In the genomic region with DNA sequence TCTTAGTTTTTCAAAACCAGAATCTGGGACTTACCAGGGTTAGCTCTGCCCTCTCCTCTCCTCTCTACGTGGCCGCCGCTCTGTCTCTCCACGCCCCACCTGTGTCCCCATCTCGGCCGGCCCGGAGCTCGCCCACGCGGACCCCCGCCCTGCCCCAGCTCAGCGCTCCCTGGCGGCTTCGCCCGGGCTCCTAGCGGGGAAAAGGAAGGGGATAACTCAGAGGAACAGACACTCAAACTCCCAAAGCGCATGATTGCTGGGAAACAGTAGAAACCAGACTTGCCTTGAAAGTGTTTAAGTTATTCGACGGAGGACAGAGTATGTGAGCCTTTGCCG, we compare ENCODE assay signal across 12 cellular contexts. TPM values are rescaled to one million over a fixed set of nuclear protein-coding genes. Genes with fewer than 3 reads are reported as not detected.
A peak's percentile ranks its signal among the peaks of the same experiment; 100 is the strongest.
DNase-seq lines count a peak whose midpoint lies in the region; ATAC-seq and TF ChIP-seq lines count a peak whose summit lies in the region.
"Had no signal": no experiment of that assay in that cellular context is flagged by ENCODE, and none has a peak within 500 bp of the region (broad histone marks: within the 10 kb centered on the region; RNA-seq: fewer than 3 reads in every experiment).

No MANE protein-coding gene starts in this region.

- peaks cover 59% of the 10 kb centered on the region for H3K4me1 Mint-ChIP-seq in activated naive CD4-positive, alpha-beta T cell treated with anti-CD3 and anti-CD28 coated beads, Interleukin-2, amount 10 ng/mL, durations not matched to agents 7 days and 5 days
- H3K4me1 Mint-ChIP-seq in activated naive CD8-positive, alpha-beta T cell (ENCODE audit: low read depth), result peaks cover 42% of the 10 kb centered on the region
- H3K4me1 Mint-ChIP-seq in memory B cell, result peaks cover 40% of the 10 kb centered on the region
- H3K4me1 Mint-ChIP-seq in Caco-2 (ENCODE audit: low read depth, unreplicated experiment), result peaks cover 19% of the 10 kb centered on the region

- H3K27me3 ChIP-seq in testis, result no peaks in the 10 kb centered on the region
- no peaks in the 10 kb centered on the region for H3K27me3 ChIP-seq in Caco-2 (replicated peaks; ENCODE audit: control insufficient read depth, insufficient read depth, low read length)

- CTCF ChIA-PET in activated naive CD4-positive, alpha-beta T cell treated with anti-CD3 and anti-CD28 coated beads, Interleukin-2, amount 10 ng/mL, durations not matched to agents 7 days and 5 days (lab: Charles Lee), result no interaction called here
- CTCF ChIA-PET in Caco-2 (lab: Charles Lee), result interaction anchor here (0.7 kb wide), 1 partner anchor 16 kb away, joined by 3 read pairs; no protein-coding TSS in a partner anchor

- ATAC-seq in memory B cell (ENCODE audit: low read depth), result no peak

- H3K9me3 ChIP-seq in testis (no peaks in the 10 kb centered on the region), Caco-2 (no peaks in the 10 kb centered on the region)
- H3K9me3 ChIP-seq: mucosa of descending colon had no signal

- no peak for DNase-seq in activated naive CD4-positive, alpha-beta T cell treated with anti-CD3 and anti-CD28 coated beads, Interleukin-2, amount 10 ng/mL, durations not matched to agents 7 days and 5 days
- DNase-seq in activated naive CD4-positive, alpha-beta T cell treated with Interleukin-2 at 50 U/mL for 16 hours, result no peak
- no peak for DNase-seq in memory B cell (ENCODE audit: low spot score in 2 of 2)
- no peak for DNase-seq in testis
- DNase-seq in stimulated activated CD4-positive, alpha-beta T cell treated with anti-CD3 and anti-CD28 coated beads, Interleukin-2, amount 100 ng/mL, for 48 hours, result no peak
- DNase-seq in caudate nucleus (lab: John Stamatoyannopoulos, UW), result no peak
- DNase-seq in Caco-2, result no peak
- DNase-seq: hippocampal formation; stimulated activated CD4-positive, alpha-beta T cell treated with anti-CD3 and anti-CD28 coated beads, Interleukin-12 subunit alpha, Interleukin-12 subunit beta, amount 100 ng/mL, for 4 hours had no signal

- WGBS in testis, 2 donors, result 6 to 10% methylated on average over 4 to 20 of the region's 20 CpGs

- H3K36me3 ChIP-seq in testis (ENCODE audit: low read depth, missing control alignments) (no peaks in the 10 kb centered on the region), Caco-2 (ENCODE audit: control insufficient read depth, insufficient read depth, low read length) (no peaks in the 10 kb centered on the region)

- peaks cover 97% of the 10 kb centered on the region for H3K27me3 Mint-ChIP-seq in activated naive CD4-positive, alpha-beta T cell treated with anti-CD3 and anti-CD28 coated beads, Interleukin-2, amount 10 ng/mL, durations not matched to agents 7 days and 5 days
- H3K27me3 Mint-ChIP-seq in activated naive CD8-positive, alpha-beta T cell, result peaks cover 41% of the 10 kb centered on the region
- H3K27me3 Mint-ChIP-seq in memory B cell, result peaks cover 37% of the 10 kb centered on the region
- no peaks in the 10 kb centered on the region for H3K27me3 Mint-ChIP-seq in Caco-2 (ENCODE audit: insufficient read depth, unreplicated experiment)

- POLR2A ChIA-PET in Caco-2 (lab: Charles Lee), result no interaction called here

- peak overlapping the region; percentile 54 for H3K4me3 Mint-ChIP-seq in activated naive CD4-positive, alpha-beta T cell treated with anti-CD3 and anti-CD28 coated beads, Interleukin-2, amount 10 ng/mL, durations not matched to agents 7 days and 5 days
- peak overlapping the region; percentile 73 for H3K4me3 Mint-ChIP-seq in activated naive CD8-positive, alpha-beta T cell
- H3K4me3 Mint-ChIP-seq in memory B cell (peak overlapping the region; percentile 68), Caco-2 (ENCODE audit: unreplicated experiment) (no peak overlapping the region)

- H3K9me3 Mint-ChIP-seq in activated naive CD4-positive, alpha-beta T cell treated with anti-CD3 and anti-CD28 coated beads, Interleukin-2, amount 10 ng/mL, durations not matched to agents 7 days and 5 days, result no peaks in the 10 kb centered on the region
- H3K9me3 Mint-ChIP-seq in activated naive CD8-positive, alpha-beta T cell (ENCODE audit: low read depth), result no peaks in the 10 kb centered on the region
- H3K9me3 Mint-ChIP-seq in memory B cell (peaks cover 3% of the 10 kb centered on the region), Caco-2 (ENCODE audit: unreplicated experiment) (no peaks in the 10 kb centered on the region)

- intact Hi-C loops in testis (cut with DNase I; ENCODE audit: low total_unique reads), result no loop called here
- intact Hi-C loops in Caco-2 (cut with micrococcal nuclease; ENCODE audit: unreplicated experiment), result no loop called here

- H3K27ac Mint-ChIP-seq in activated naive CD4-positive, alpha-beta T cell treated with anti-CD3 and anti-CD28 coated beads, Interleukin-2, amount 10 ng/mL, durations not matched to agents 7 days and 5 days, result peak overlapping the region; percentile 73
- no peak overlapping the region for H3K27ac Mint-ChIP-seq in activated naive CD8-positive, alpha-beta T cell
- H3K27ac Mint-ChIP-seq in memory B cell (peak overlapping the region; percentile 79), Caco-2 (ENCODE audit: unreplicated experiment) (no peak overlapping the region)

- TF ChIP-seq CTCF in testis (IDR thresholded peaks at IDR 0.05) (no peak), Caco-2 (IDR thresholded peaks at IDR 0.05; ENCODE audit: insufficient read depth in 1 of 2, low read depth in 1 of 2, low read length in 1 of 2, severe bottlenecking in 1 of 2, unreplicated experiment in 1 of 2) (no peak)

- peaks cover 3% of the 10 kb centered on the region for H3K36me3 Mint-ChIP-seq in activated naive CD4-positive, alpha-beta T cell treated with anti-CD3 and anti-CD28 coated beads, Interleukin-2, amount 10 ng/mL, durations not matched to agents 7 days and 5 days
- H3K36me3 Mint-ChIP-seq in activated naive CD8-positive, alpha-beta T cell, result no peaks in the 10 kb centered on the region
- H3K36me3 Mint-ChIP-seq in memory B cell, result peaks cover 4% of the 10 kb centered on the region
- H3K36me3 Mint-ChIP-seq in Caco-2 (ENCODE audit: insufficient read depth, unreplicated experiment), result peaks cover 41% of the 10 kb centered on the region

- H3K4me3 ChIP-seq in testis (peak overlapping the region; percentile 46 to 54), Caco-2 (ENCODE audit: low read depth, low read length) (no peak overlapping the region)
- H3K4me3 ChIP-seq: mucosa of descending colon had no signal

- no TSS peak for BruUV-seq in Caco-2 (replicated peaks; lab: Mats Ljungman, UMichigan)

- peaks cover 16% of the 10 kb centered on the region for H3K4me1 ChIP-seq in testis
- H3K4me1 ChIP-seq in Caco-2, result peaks cover 15% of the 10 kb centered on the region

- no peak for TF ChIP-seq POLR2A in testis (IDR thresholded peaks at IDR 0.05)

- H3K27ac ChIP-seq in testis (no peak overlapping the region), caudate nucleus (ENCODE audit: low read depth, low read length) (no peak overlapping the region)
- H3K27ac ChIP-seq: RWPE1 had no signal

RNA-seq across cellular contexts. Expression of a gene that starts 5.4 kb away (rescaled TPM):
- total RNA-seq in testis (1 to 10 TPM; 3.5 to 4.2 TPM), Caco-2 (2022) (11.0 TPM in 2 replicates)
- 0.88 TPM for polyA plus RNA-seq in testis (ENCODE audit: insufficient read depth, low read depth, low replicate concordance)

RNA-seq across cellular contexts. Expression of a gene that starts 30.7 kb away (rescaled TPM):
- total RNA-seq in testis (10 to 100 TPM; 58.3 to 72.7 TPM), Caco-2 (2022) (241 and 260 TPM in 2 replicates)
- 72.1 TPM for polyA plus RNA-seq in testis (ENCODE audit: insufficient read depth, low read depth, low replicate concordance)

Comparison
In these comparisons a context has a peak if more than half of its experiments do, and no peak if none do; other contexts are left out.
1. H3K27ac Mint-ChIP-seq: peak in activated naive CD4-positive, alpha-beta T cell treated with anti-CD3 and anti-CD28 coated beads, Interleukin-2, amount 10 ng/mL, durations not matched to agents 7 days and 5 days (single experiment) and memory B cell (single experiment); none in activated naive CD8-positive, alpha-beta T cell (single experiment) and Caco-2 (single experiment).